8 cellular contexts compared by ENCODE assay signal in genomic region chr2:70085711-70086277, GRCh38. TPM values are rescaled to one million over a fixed set of nuclear protein-coding genes. Genes with fewer than 3 reads are reported as not detected.
DNase-seq lines count a peak whose midpoint lies in the region; ATAC-seq, FAIRE-seq and TF ChIP-seq lines count a peak whose summit lies in the region.

No MANE protein-coding gene starts in this region.

- ATAC-seq in lower lobe of right lung, result no peak
- no peak for ATAC-seq in HG03095 (IDR thresholded peaks at IDR 0.05; ENCODE audit: unreplicated experiment)

- in situ Hi-C loops in astrocyte of the cerebellum (cut with HindIII; ENCODE audit: low sequenced_read_pairs) (loop anchor here (5.0 kb wide), 1 partner anchor 168 kb away; the partner anchor contains the start of gene MXD1), transverse colon (cut with MboI; ENCODE audit: low pct_ligation_motif_present in 1 of 4, low pct_unique_long_range_greater_than_20kb in 1 of 4, low sequenced_read_pairs in 3 of 4) (loop anchor here in 1 of 4 donors (10.0 kb wide), 1 partner anchor 49 kb away; no protein-coding TSS in a partner anchor)

- no peak for TF ChIP-seq POLR2A in transverse colon (IDR thresholded peaks at IDR 0.05)

- DNase-seq in AG09309 (ENCODE audit: low read depth) (no peak), HT-29 (ENCODE audit: low spot score) (peak; percentile 34), astrocyte of the cerebellum (ENCODE audit: low read depth) (no peak), lower lobe of right lung (no peak), transverse colon (no peak), urothelium cell line (ENCODE audit: low spot score) (no peak), NCI-H2107 treated with DMSO at 0.1 percent for 48 hours (lab: John Stamatoyannopoulos, UW; ENCODE audit: unreplicated experiment) (no peak)

- H3K4me1 ChIP-seq in lower lobe of right lung (peaks cover 52% of the 10 kb centered on the region), transverse colon (peaks cover 28 to 62% (median 43%) of the 10 kb centered on the region in 4 donors)

- peaks cover 37% of the 10 kb centered on the region for H3K36me3 ChIP-seq in lower lobe of right lung
- no peaks in the 10 kb centered on the region for H3K36me3 ChIP-seq in transverse colon

- H3K9me3 ChIP-seq in lower lobe of right lung, result no peaks in the 10 kb centered on the region
- no peaks in the 10 kb centered on the region for H3K9me3 ChIP-seq in transverse colon

- WGBS in transverse colon (ENCODE audit: low coverage in 1 of 2), 2 donors, result 44 to 55% methylated on average over 17 to 22 of the region's 22 CpGs

- intact Hi-C loops in lower lobe of right lung (cut with DNase I), result loop anchor here (5.0 kb wide), 1 partner anchor 57 kb away; no protein-coding TSS in a partner anchor
- intact Hi-C loops in transverse colon (cut with DNase I; ENCODE audit: low total_unique reads), result no loop called here

- TF ChIP-seq CTCF in AG09309 (IDR thresholded peaks at IDR 0.05; ENCODE audit: control insufficient read depth, insufficient read depth, low read depth, low read length, missing control alignments), result no peak
- no peak for TF ChIP-seq CTCF in astrocyte of the cerebellum (IDR thresholded peaks at IDR 0.05; ENCODE audit: low read depth, low read length, missing control alignments)
- TF ChIP-seq CTCF in lower lobe of right lung (IDR thresholded peaks at IDR 0.05), result no peak
- no peak for TF ChIP-seq CTCF in transverse colon (IDR thresholded peaks at IDR 0.05)

- H3K27me3 ChIP-seq in lower lobe of right lung (ENCODE audit: low read depth), result no peaks in the 10 kb centered on the region
- H3K27me3 ChIP-seq in transverse colon, result no peaks in the 10 kb centered on the region

- H3K27ac ChIP-seq in lower lobe of right lung (peak overlapping the region; percentile 100), transverse colon (peak overlapping the region; percentile 97 to 100 (median 98))

- no peak for FAIRE-seq in urothelium cell line (lab: Jason Lieb, UNC)

- TF ChIP-seq EP300 in transverse colon (IDR thresholded peaks at IDR 0.05; ENCODE audit: low read depth), result no peak

- H3K4me3 ChIP-seq in AG09309 (ENCODE audit: control insufficient read depth, low read depth, low read length) (peak overlapping the region; percentile 56), astrocyte of the cerebellum (ENCODE audit: low read depth, low read length) (peak overlapping the region; percentile 82), lower lobe of right lung (peak overlapping the region; percentile 99), transverse colon (peak overlapping the region; percentile 72 to 81 (median 76))

RNA-seq across cellular contexts. Expression of gene PCBP1, which starts 1.5 kb away (rescaled TPM):
- total RNA-seq in HT-29 (2014; rRNA removed; shearing (Covaris generic)), result 47.6 and 52.6 TPM in 2 replicates
- 308 TPM for total RNA-seq in lower lobe of right lung
- total RNA-seq in transverse colon, result 100 to 1,000 TPM; 103 to 189 (median 149) TPM
